26 cellular contexts compared by ENCODE assay signal in genomic region chr1:203478231-203478630, GRCh38. TPM values are rescaled to one million over a fixed set of nuclear protein-coding genes. Genes with fewer than 3 reads are reported as not detected.
DNase-seq lines count a peak whose midpoint lies in the region; TF ChIP-seq lines count a peak whose summit lies in the region.
"Had no signal": no experiment of that assay in that cellular context is flagged by ENCODE, and none has a peak within 500 bp of the region (broad histone marks: within the 10 kb centered on the region; RNA-seq: fewer than 3 reads in every experiment).

No MANE protein-coding gene starts in this region.

- H3K9me3 Mint-ChIP-seq in chondrocyte (ENCODE audit: low read depth) = no peaks in the 10 kb centered on the region
- H3K9me3 Mint-ChIP-seq in nephron = no peaks in the 10 kb centered on the region
- H3K9me3 Mint-ChIP-seq: activated T-helper 17 cell treated with anti-CD3 and anti-CD28 coated beads, Interleukin-2, amount 50 U/mL, for 72 hours; endodermal cell; naive thymus-derived CD4-positive, alpha-beta T cell; T-helper 2 cell treated with Interferon-gamma antibody and Interleukin-4, amounts not matched to agents 5 μg/mL and 100 μg/mL, for 36 hours had no signal

- DNase-seq in NCI-H1694 treated with DMSO at 0.1 percent for 48 hours (lab: John Stamatoyannopoulos, UW) (peak; percentile 87), chondrocyte (ENCODE audit: low spot score) (no peak), thyroid gland (no peak), KBM-7 (no peak), mesenteric fat pad (ENCODE audit: low spot score) (no peak), NCI-H2196 (lab: John Stamatoyannopoulos, UW; ENCODE audit: unreplicated experiment) (no peak), SHP77 (lab: John Stamatoyannopoulos, UW) (no peak)
- DNase-seq: Caco-2; central memory CD4-positive, alpha-beta T cell; endodermal cell; foreskin keratinocyte; GF-D8; GOT3; MV-4-11; naive thymus-derived CD4-positive, alpha-beta T cell; NCI-H2029 treated with DMSO at 0.1 percent for 48 hours; NCI-H526; OCI-M1; stimulated activated CD4-positive, alpha-beta T cell treated with anti-CD3 and anti-CD28 coated beads, Interleukin-15, amount 100 ng/mL, for 24 hours; stimulated activated naive CD4-positive, alpha-beta T cell had no signal

- H3K27me3 Mint-ChIP-seq in chondrocyte (ENCODE audit: low read depth) = no peaks in the 10 kb centered on the region
- no peaks in the 10 kb centered on the region for H3K27me3 Mint-ChIP-seq in nephron (ENCODE audit: low read depth)

- H3K36me3 Mint-ChIP-seq in chondrocyte (ENCODE audit: low read depth) = peaks cover under 1% of the 10 kb centered on the region
- H3K36me3 Mint-ChIP-seq in nephron (ENCODE audit: low read depth) = no peaks in the 10 kb centered on the region
- H3K36me3 Mint-ChIP-seq: naive thymus-derived CD4-positive, alpha-beta T cell had no signal

- peak overlapping the region; percentile 46 for H3K4me3 Mint-ChIP-seq in chondrocyte (ENCODE audit: unreplicated experiment)
- H3K4me3 Mint-ChIP-seq in nephron = peak overlapping the region in 2 of 3 experiments; percentile 19 to 23
- H3K4me3 Mint-ChIP-seq: activated T-helper 17 cell treated with anti-CD3 and anti-CD28 coated beads, Interleukin-2, amount 50 U/mL, for 72 hours; endodermal cell; naive thymus-derived CD4-positive, alpha-beta T cell; T-helper 2 cell treated with Interferon-gamma antibody and Interleukin-4, amounts not matched to agents 5 μg/mL and 100 μg/mL, for 36 hours had no signal

- peak overlapping the region in 2 of 3 donors; percentile 50 to 67 for H3K27ac ChIP-seq in thyroid gland
- H3K27ac ChIP-seq: foreskin keratinocyte had no signal

- H3K4me1 ChIP-seq in thyroid gland = peaks cover 6 to 27% of the 10 kb centered on the region in 2 donors
- H3K4me1 ChIP-seq: Caco-2 had no signal

- H3K27ac Mint-ChIP-seq in chondrocyte (ENCODE audit: unreplicated experiment) (peak overlapping the region; percentile 49), nephron (peak overlapping the region in 2 of 3 experiments; percentile 91 to 92)
- H3K27ac Mint-ChIP-seq: activated T-helper 17 cell treated with anti-CD3 and anti-CD28 coated beads, Interleukin-2, amount 50 U/mL, for 72 hours; endodermal cell; naive thymus-derived CD4-positive, alpha-beta T cell; T-helper 2 cell treated with Interferon-gamma antibody and Interleukin-4, amounts not matched to agents 5 μg/mL and 100 μg/mL, for 36 hours had no signal

- H3K36me3 ChIP-seq in thyroid gland = no peaks in the 10 kb centered on the region

- intact Hi-C loops in thyroid gland (cut with DNase I) = loop anchor here (5.0 kb wide), 1 partner anchor 36 kb away; no protein-coding TSS in a partner anchor

- in situ Hi-C loops in KBM-7 (cut with MboI; ENCODE audit: low pct_unique_long_range_greater_than_20kb, low sequenced_read_pairs) = no loop called here

- no peaks in the 10 kb centered on the region for H3K27me3 ChIP-seq in thyroid gland
- H3K27me3 ChIP-seq: foreskin keratinocyte had no signal

- TF ChIP-seq CTCF in chondrocyte (IDR thresholded peaks at IDR 0.05) = no peak
- TF ChIP-seq CTCF in nephron (IDR thresholded peaks at IDR 0.05; ENCODE audit: unreplicated experiment in 3 of 3) = no peak
- TF ChIP-seq CTCF in thyroid gland (IDR thresholded peaks at IDR 0.05) = no peak

- WGBS in thyroid gland, 2 donors = 78 to 85% methylated on average over 3 of the region's 3 CpGs

- TF ChIP-seq POLR2A in thyroid gland (IDR thresholded peaks at IDR 0.05) = no peak

- H3K4me3 ChIP-seq in thyroid gland (replicated peaks in 1 of 3) = peak overlapping the region in 1 of 3 donors; percentile 13

- no peaks in the 10 kb centered on the region for H3K9me3 ChIP-seq in thyroid gland
- H3K9me3 ChIP-seq: Caco-2 had no signal

- peaks cover 71% of the 10 kb centered on the region for H3K4me1 Mint-ChIP-seq in chondrocyte (ENCODE audit: low read depth)
- H3K4me1 Mint-ChIP-seq in nephron = peaks cover 75% of the 10 kb centered on the region
- H3K4me1 Mint-ChIP-seq: activated T-helper 17 cell treated with anti-CD3 and anti-CD28 coated beads, Interleukin-2, amount 50 U/mL, for 72 hours had no signal

RNA-seq across cellular contexts. Expression of gene PRELP, which starts 2.6 kb away (rescaled TPM):
- 29.5 to 33.7 TPM (median 33.2 TPM) in 3 replicates for total RNA-seq in chondrocyte
- total RNA-seq in thyroid gland = 10 to 100 TPM; 17.5 to 86.1 (median 35.4) TPM
- 80.0 TPM for total RNA-seq in mesenteric fat pad
- total RNA-seq: activated CD8-positive, alpha-beta memory T cell treated with anti-CD3 and anti-CD28 coated beads for 36 hours; activated T-helper 17 cell treated with anti-CD3 and anti-CD28 coated beads, Interleukin-2, amount 50 U/mL, for 72 hours; Caco-2; naive thymus-derived CD4-positive, alpha-beta T cell; pulmonary artery endothelial cell had no signal

RNA-seq across cellular contexts. Expression of gene OPTC, which starts 15.7 kb away (rescaled TPM):
- not detected in 3 replicates for total RNA-seq in chondrocyte
- not detected for total RNA-seq in thyroid gland
- total RNA-seq in mesenteric fat pad = not detected
- total RNA-seq: activated CD8-positive, alpha-beta memory T cell treated with anti-CD3 and anti-CD28 coated beads for 36 hours; activated T-helper 17 cell treated with anti-CD3 and anti-CD28 coated beads, Interleukin-2, amount 50 U/mL, for 72 hours; Caco-2; foreskin keratinocyte; liver; naive thymus-derived CD4-positive, alpha-beta T cell; pulmonary artery endothelial cell had no signal
